In genomic region chr17:60335289-60335688, GRCh38 we compare ENCODE assay signal across 21 cellular contexts.
"Had no signal": no experiment of that assay in that cellular context is flagged by ENCODE, and none has a peak within 500 bp of the region (broad histone marks: within the 10 kb centered on the region; RNA-seq: fewer than 3 reads in every experiment).

No MANE protein-coding gene starts in this region.

- H3K4me3 ChIP-seq: dorsolateral prefrontal cortex, gastrocnemius medialis, right atrium auricular region, sigmoid colon, skin epidermis, tibial nerve, upper lobe of right lung had no signal

- H3K27ac Mint-ChIP-seq: nephron progenitor cell had no signal

- ATAC-seq: esophagus mucosa; gastrocnemius medialis; left lobe of liver; naive thymus-derived CD4-positive, alpha-beta T cell; upper lobe of right lung had no signal

- DNase-seq: cortex of kidney; dorsolateral prefrontal cortex; effector CD8-positive, alpha-beta T cell; gastrocnemius medialis; glutamatergic neuron; islet precursor cell; mammary epithelial cell; naive thymus-derived CD4-positive, alpha-beta T cell; nephron progenitor cell; posterior cingulate gyrus; sigmoid colon; stimulated activated CD4-positive, alpha-beta T cell treated with anti-CD3 and anti-CD28 coated beads, Interleukin-2, amount 100 ng/mL, for 24 hours; stimulated activated CD4-positive, alpha-beta T cell treated with anti-CD3 and anti-CD28 coated beads, Interleukin-4, amount 100 ng/mL, for 4 hours; stimulated activated naive CD4-positive, alpha-beta T cell; upper lobe of right lung had no signal

- H3K4me3 Mint-ChIP-seq: naive thymus-derived CD4-positive, alpha-beta T cell; nephron progenitor cell had no signal

- H3K27ac ChIP-seq: gastrocnemius medialis, neutrophil, right atrium auricular region, sigmoid colon, skin epidermis, tibial nerve, upper lobe of right lung had no signal

- H3K9me3 ChIP-seq: gastrocnemius medialis, neutrophil, right atrium auricular region, sigmoid colon, tibial nerve, upper lobe of right lung had no signal

- H3K36me3 ChIP-seq: gastrocnemius medialis, sigmoid colon had no signal

- H3K9me3 Mint-ChIP-seq: naive thymus-derived CD4-positive, alpha-beta T cell; nephron progenitor cell had no signal

- H3K4me1 ChIP-seq: gastrocnemius medialis, right atrium auricular region had no signal

- H3K27me3 ChIP-seq: dorsolateral prefrontal cortex, gastrocnemius medialis, neutrophil, right atrium auricular region, sigmoid colon, tibial nerve, upper lobe of right lung had no signal

- H3K27me3 Mint-ChIP-seq: naive thymus-derived CD4-positive, alpha-beta T cell had no signal

- H3K4me1 Mint-ChIP-seq: nephron progenitor cell had no signal
